Comparison of ENCODE assay signal across 8 cellular contexts in genomic region chr10:46787321-46787615, GRCh38.
A peak's percentile ranks its signal among the peaks of the same experiment; 100 is the strongest.
DNase-seq lines count a peak whose midpoint lies in the region; ATAC-seq and TF ChIP-seq lines count a peak whose summit lies in the region.

No MANE protein-coding gene starts in this region.

- ATAC-seq in GM18502 (IDR thresholded peaks at IDR 0.05; ENCODE audit: poor library complexity, unreplicated experiment) (peak; percentile 56), HG03378 (IDR thresholded peaks at IDR 0.05; ENCODE audit: unreplicated experiment) (no peak), GM18909 (IDR thresholded peaks at IDR 0.05; ENCODE audit: poor library complexity, unreplicated experiment) (no peak)

- no peaks in the 10 kb centered on the region for H3K36me3 Mint-ChIP-seq in nephron (ENCODE audit: low read depth)

- no peaks in the 10 kb centered on the region for H3K9me3 Mint-ChIP-seq in nephron

- TF ChIP-seq CTCF in AG09319 (IDR thresholded peaks at IDR 0.05; ENCODE audit: low read depth, low read length) (peak; percentile 43), fibroblast of pulmonary artery (IDR thresholded peaks at IDR 0.05; ENCODE audit: low read length, missing control alignments) (no peak), nephron (IDR thresholded peaks at IDR 0.05; ENCODE audit: unreplicated experiment in 3 of 3) (peak in 2 of 3 experiments; percentile 10 to 33)

- H3K4me3 Mint-ChIP-seq in nephron: peak overlapping the region; percentile 93 to 98 (median 93)

- DNase-seq in AG09319 (ENCODE audit: extremely low read depth, low read depth) (no peak), KG1 (lab: John Stamatoyannopoulos, UW) (peak; percentile 10), fibroblast of pulmonary artery (ENCODE audit: low read depth) (peak; percentile 50)
- peak; percentile 38 to 55 for DNase-seq in activated CD4-positive, alpha-beta T cell treated with anti-CD3 and anti-CD28 coated beads, Interleukin-2, amount 50 U/mL, for 48 hours

- H3K27me3 Mint-ChIP-seq in nephron (ENCODE audit: low read depth): no peaks in the 10 kb centered on the region

- peak overlapping the region; percentile 93 to 99 (median 95) for H3K27ac Mint-ChIP-seq in nephron

- H3K4me1 Mint-ChIP-seq in nephron: no peaks in the 10 kb centered on the region

- H3K4me3 ChIP-seq in fibroblast of pulmonary artery (replicated peaks; ENCODE audit: low read depth, low read length): peak overlapping the region; percentile 77
